Comparison of ENCODE assay signal across 18 cellular contexts in genomic region chr5:177307544-177308363, GRCh38. TPM values are rescaled to one million over a fixed set of nuclear protein-coding genes. Genes with fewer than 3 reads are reported as not detected.
DNase-seq lines count a peak whose midpoint lies in the region; ATAC-seq and TF ChIP-seq lines count a peak whose summit lies in the region.
"Had no signal": no experiment of that assay in that cellular context is flagged by ENCODE, and none has a peak within 500 bp of the region (broad histone marks: within the 10 kb centered on the region; RNA-seq: fewer than 3 reads in every experiment).

No MANE protein-coding gene starts in this region.

- no peak overlapping the region for H2AFZ ChIP-seq in fibroblast of lung (ENCODE audit: low read length)
- H2AFZ ChIP-seq: neural progenitor cell had no signal

- POLR2A ChIA-PET in HEK293T (lab: Yijun Ruan, JAX), result no interaction called here

- ATAC-seq in GM18517 (IDR thresholded peaks at IDR 0.05; ENCODE audit: unreplicated experiment) (no peak), HG03280 (IDR thresholded peaks at IDR 0.05; ENCODE audit: unreplicated experiment) (no peak)
- ATAC-seq: esophagus mucosa, right cardiac atrium had no signal

- H3K4me2 ChIP-seq in fibroblast of lung (ENCODE audit: extremely low read depth, insufficient read depth, low read length), result no peak overlapping the region
- H3K4me2 ChIP-seq: neural progenitor cell had no signal

- in situ Hi-C loops in GM13976 (cut with MboI; ENCODE audit: low sequenced_read_pairs, unreplicated experiment), result no loop called here

- WGBS in spleen, 5 donors, result 57 to 83% (median 68%) methylated on average over 21 to 43 of the region's 43 CpGs

- H3K4me1 ChIP-seq in fibroblast of lung (ENCODE audit: control insufficient read depth, extremely low read depth, insufficient read depth, low read length) (peaks cover 14% of the 10 kb centered on the region), spleen (peaks cover 47 to 95% (median 91%) of the 10 kb centered on the region in 6 donors)

- H3K36me3 ChIP-seq in fibroblast of lung (ENCODE audit: control insufficient read depth, insufficient read depth, low read length) (peaks cover 23% of the 10 kb centered on the region), spleen (peaks cover 0 to 45% (median 26%) of the 10 kb centered on the region in 6 donors)
- H3K36me3 ChIP-seq: neural progenitor cell had no signal

- H3K79me2 ChIP-seq in fibroblast of lung (ENCODE audit: control insufficient read depth, insufficient read depth, low read length), result peaks cover 49% of the 10 kb centered on the region

- H3K4me3 ChIP-seq in GM12865 (ENCODE audit: low read depth, low read length) (no peak overlapping the region), fibroblast of lung (replicated peaks in 1 of 4; ENCODE audit: control extremely low read depth in 1 of 4, insufficient read depth in 1 of 4, low read depth in 3 of 4, low read length in 4 of 4) (no peak overlapping the region), spleen (peak overlapping the region in 6 of 8 donors; percentile 18 to 97 (median 68))
- H3K4me3 ChIP-seq: neural progenitor cell, SJCRH30 had no signal

- H3K27ac ChIP-seq in fibroblast of lung (ENCODE audit: insufficient read depth, low read length), result peak overlapping the region; percentile 4
- peak overlapping the region; percentile 36 to 94 (median 91) for H3K27ac ChIP-seq in spleen
- H3K27ac ChIP-seq: neural progenitor cell, SJCRH30 had no signal

- H3K27me3 ChIP-seq in fibroblast of lung (ENCODE audit: control insufficient read depth, insufficient read depth, low read length) (no peaks in the 10 kb centered on the region), spleen (replicated peaks in 1 of 7) (no peaks in the 10 kb centered on the region)
- H3K27me3 ChIP-seq: SJCRH30 had no signal

- no peak for TF ChIP-seq POLR2A in spleen (IDR thresholded peaks at IDR 0.05)

- TF ChIP-seq CTCF in GM12865 (IDR thresholded peaks at IDR 0.05; ENCODE audit: insufficient read depth, low read depth, low read length, missing control alignments), result no peak
- TF ChIP-seq CTCF in fibroblast of lung (conservative IDR thresholded peaks at IDR 0.05 in 1 of 2, IDR thresholded peaks at IDR 0.05 in 1 of 2; ENCODE audit: low read depth in 1 of 2, low read length in 2 of 2), result no peak
- TF ChIP-seq CTCF in spleen (IDR thresholded peaks at IDR 0.05 in 8 of 11, conservative IDR thresholded peaks at IDR 0.05 in 3 of 11), result no peak
- no peak for TF ChIP-seq CTCF in GM13976 (IDR thresholded peaks at IDR 0.05; ENCODE audit: borderline replicate concordance, control extremely low read depth, extremely low read depth, insufficient read depth, missing control alignments)

- H3K9ac ChIP-seq in fibroblast of lung (ENCODE audit: insufficient read depth, low read length), result no peak overlapping the region
- H3K9ac ChIP-seq: neural progenitor cell had no signal

- no peaks in the 10 kb centered on the region for H3K9me3 ChIP-seq in fibroblast of lung (ENCODE audit: control insufficient read depth, insufficient read depth, low read depth, low read length)
- H3K9me3 ChIP-seq in spleen, result no peaks in the 10 kb centered on the region
- H3K9me3 ChIP-seq: SJCRH30 had no signal

- CTCF ChIA-PET in HEK293T (lab: Yijun Ruan, JAX), result interaction anchor here (0.7 to 2.1 kb wide), 2 partner anchors 10 to 148 kb away, joined by 5 read pairs; no protein-coding TSS in a partner anchor

- intact Hi-C loops in spleen (cut with DNase I; ENCODE audit: low total_unique reads), result loop anchor here (10.0 kb wide), 1 partner anchor 193 kb away; no protein-coding TSS in a partner anchor

- DNase-seq in GM12865 (ENCODE audit: low read depth) (peak; percentile 47), NOMO-1 treated with dmso at 0.1 percent for 144 hours (lab: John Stamatoyannopoulos, UW; ENCODE audit: unreplicated experiment) (peak; percentile 20), fibroblast of lung (ENCODE audit: low read depth in 2 of 2) (no peak), spleen (peak; percentile 91), GM13976 (ENCODE audit: low spot score) (no peak), HEK293T (ENCODE audit: extremely low spot score) (no peak)
- DNase-seq: activated CD4-positive, alpha-beta T cell treated with anti-CD3 and anti-CD28 coated beads, Interleukin-2, amount 10 ng/mL, durations not matched to agents 24 days and 14 days; activated naive CD4-positive, alpha-beta T cell treated with anti-CD3 and anti-CD28 coated beads for 36 hours; glutamatergic neuron; NCI-H187 treated with DMSO at 0.1 percent for 48 hours; NCI-H446 treated with DMSO at 0.1 percent for 48 hours; SJCRH30; T1000 had no signal

- no peaks in the 10 kb centered on the region for H4K20me1 ChIP-seq in fibroblast of lung (ENCODE audit: control insufficient read depth, extremely low read depth, insufficient read depth, low read length)

TF ChIP-seq in HEK293T, 16 proteins besides CTCF, POLR2A, EP300 and RAD21:
- TF ChIP-seq PKNOX1 (IDR thresholded peaks at IDR 0.05) (no peak), FOXK2 (IDR thresholded peaks at IDR 0.05) (no peak), LEF1 (IDR thresholded peaks at IDR 0.05; ENCODE audit: borderline replicate concordance) (no peak), L3MBTL2 (conservative IDR thresholded peaks at IDR 0.05) (no peak), TARDBP (IDR thresholded peaks at IDR 0.05) (no peak), FOXA1 (IDR thresholded peaks at IDR 0.05) (no peak), SP1 (IDR thresholded peaks at IDR 0.05) (no peak), ELF4 (IDR thresholded peaks at IDR 0.05) (no peak), NFRKB (IDR thresholded peaks at IDR 0.05) (no peak), CTBP1 (IDR thresholded peaks at IDR 0.05; ENCODE audit: borderline replicate concordance) (no peak), BHLHE40 (IDR thresholded peaks at IDR 0.05; ENCODE audit: borderline replicate concordance) (no peak), ARNT (IDR thresholded peaks at IDR 0.05) (no peak)

RNA-seq across cellular contexts. Expression of gene MXD3, which starts 3.9 kb away (rescaled TPM):
- total RNA-seq in fibroblast of lung, result 1.0 and 6.6 TPM in 2 replicates
- polyA plus RNA-seq in fibroblast of lung, result 1.8 and 3.4 TPM in 2 replicates
- 3.6 and 9.8 TPM in 2 replicates for polyA plus RNA-seq in fibroblast of lung (2012)
- 1.2 and 1.5 TPM in 2 replicates for polyA minus RNA-seq in fibroblast of lung (ENCODE audit: low replicate concordance)
- total RNA-seq in spleen, result 10 to 100 TPM; 19.3 to 80.7 (median 26.7) TPM
- polyA plus RNA-seq in spleen, result 10 to 100 TPM; 25.9 to 32.5 (median 26.2) TPM

RNA-seq across cellular contexts. Expression of gene PRELID1, which starts 4.2 kb away (rescaled TPM):
- total RNA-seq in fibroblast of lung (56.8 and 64.2 TPM in 2 replicates), spleen (100 to 1,000 TPM in 5 of 7 donors, 10 to 100 TPM in 2; 74.5 to 173 (median 106) TPM)
- polyA plus RNA-seq in fibroblast of lung (145 and 226 TPM in 2 replicates), spleen (100 to 1,000 TPM; 131 to 174 (median 154) TPM)
- 134 and 217 TPM in 2 replicates for polyA plus RNA-seq in fibroblast of lung (2012)
- polyA minus RNA-seq in fibroblast of lung (ENCODE audit: low replicate concordance), result 137 and 147 TPM in 2 replicates

RNA-seq across cellular contexts. Expression of gene RAB24, which starts 4.2 kb away (rescaled TPM):
- total RNA-seq in fibroblast of lung (22.1 and 25.9 TPM in 2 replicates), spleen (10 to 100 TPM; 52.1 to 90.4 (median 80.8) TPM)
- polyA plus RNA-seq in fibroblast of lung (27.9 and 34.2 TPM in 2 replicates), spleen (100 to 1,000 TPM in 2 of 3 donors, 10 to 100 TPM in 1; 90.6 to 181 (median 170) TPM)
- polyA plus RNA-seq in fibroblast of lung (2012), result 30.7 and 30.9 TPM in 2 replicates
- polyA minus RNA-seq in fibroblast of lung (ENCODE audit: low replicate concordance), result 4.0 and 13.4 TPM in 2 replicates

RNA-seq across cellular contexts. Expression of gene LMAN2, which starts 43.7 kb away (rescaled TPM):
- total RNA-seq in fibroblast of lung (294 and 396 TPM in 2 replicates), spleen (100 to 1,000 TPM in 4 of 7 donors, 10 to 100 TPM in 3; 92.4 to 211 (median 109) TPM)
- polyA plus RNA-seq in fibroblast of lung (145 and 221 TPM in 2 replicates), spleen (10 to 100 TPM; 50.1 to 96.6 (median 72.5) TPM)
- 183 and 234 TPM in 2 replicates for polyA plus RNA-seq in fibroblast of lung (2012)
- polyA minus RNA-seq in fibroblast of lung (ENCODE audit: low replicate concordance), result 331 and 337 TPM in 2 replicates

RNA-seq across cellular contexts. Expression of gene RGS14, which starts 50.0 kb away (rescaled TPM):
- 2.6 and 4.1 TPM in 2 replicates for total RNA-seq in fibroblast of lung
- 2.5 and 3.1 TPM in 2 replicates for polyA plus RNA-seq in fibroblast of lung
- polyA plus RNA-seq in fibroblast of lung (2012), result 3.1 and 4.2 TPM in 2 replicates
- polyA minus RNA-seq in fibroblast of lung (ENCODE audit: low replicate concordance), result 1.8 and 4.3 TPM in 2 replicates
- 100 to 1,000 TPM in 1 of 7 donors, 10 to 100 TPM in 6; 61.5 to 111 (median 77.1) TPM for total RNA-seq in spleen
- 10 to 100 TPM; 45.3 to 95.9 (median 61.6) TPM for polyA plus RNA-seq in spleen

Comparison
In these comparisons a context has a peak if more than half of its experiments do, and no peak if none do; other contexts are left out.
1. DNase-seq: peak in GM12865 (single experiment), NOMO-1 treated with dmso at 0.1 percent for 144 hours (single experiment) and spleen (single experiment); none in fibroblast of lung (0 of 2), GM13976 (single experiment) and HEK293T (single experiment).
2. H3K4me3 ChIP-seq: peak in spleen (6 of 8); none in GM12865 (single experiment) and fibroblast of lung (0 of 4).